In the genomic region with DNA sequence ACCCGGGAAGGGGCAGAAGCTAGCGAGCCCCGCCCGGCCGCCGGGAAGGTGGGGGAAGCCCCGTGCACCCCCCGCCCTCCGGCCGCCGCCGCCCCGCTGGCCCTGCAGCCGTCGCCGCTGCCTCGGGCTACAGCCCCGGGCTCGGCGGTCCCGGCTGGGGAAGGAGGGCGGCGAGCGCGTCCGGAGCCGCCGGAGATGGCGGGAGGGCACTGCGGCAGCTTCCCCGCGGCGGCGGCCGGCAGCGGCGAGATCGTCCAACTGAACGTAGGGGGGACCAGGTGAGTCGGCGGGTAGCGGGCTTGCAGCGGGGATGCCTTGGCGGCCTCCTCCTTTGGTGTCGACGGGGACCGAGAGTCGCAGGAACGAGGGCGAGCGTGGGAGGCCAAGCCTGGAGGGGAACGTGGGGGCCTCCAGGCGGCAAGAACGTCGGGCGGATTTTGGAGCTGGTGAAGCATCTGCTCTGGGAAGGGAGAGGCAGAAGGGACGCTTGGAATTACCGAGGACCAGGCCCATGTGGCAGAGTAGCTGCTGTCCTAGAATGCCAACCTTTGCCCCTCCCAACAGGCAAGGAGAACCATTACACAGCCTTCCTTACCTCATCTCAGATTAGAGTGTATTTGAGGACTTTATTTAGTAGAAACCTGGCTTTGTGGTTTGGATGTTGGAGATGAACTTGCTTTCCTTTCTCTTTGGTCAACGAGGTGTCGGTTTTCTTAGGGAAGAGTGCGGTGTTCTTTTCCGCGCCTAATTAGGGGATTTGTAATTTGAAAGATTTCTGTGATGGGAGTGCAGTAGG, we compare ENCODE assay signal across 7 cellular contexts. TPM values are rescaled to one million over a fixed set of nuclear protein-coding genes. Genes with fewer than 3 reads are reported as not detected.
A peak's percentile ranks its signal among the peaks of the same experiment; 100 is the strongest.
DNase-seq lines count a peak whose midpoint lies in the region; TF ChIP-seq lines count a peak whose summit lies in the region.

No MANE protein-coding gene starts in this region.

- H3K36me3 Mint-ChIP-seq in brain, result no peaks in the 10 kb centered on the region

- H3K9ac ChIP-seq in Loucy (ENCODE audit: low read depth, low read length, poor library complexity, severe bottlenecking) (peak overlapping the region; percentile 80), SK-N-SH (peak overlapping the region; percentile 86)

- H3K4me1 Mint-ChIP-seq in brain, result peaks cover 56% of the 10 kb centered on the region

- peak overlapping the region; percentile 95 to 100 (median 98) for H3K4me3 Mint-ChIP-seq in brain

- TF ChIP-seq CTCF in GM12864 (IDR thresholded peaks at IDR 0.05; ENCODE audit: low read depth, low read length, missing control alignments), result no peak
- TF ChIP-seq CTCF in HEK293 (tag by site-specific recombination; IDR thresholded peaks at IDR 0.05), result no peak; the same call in 1 of the 2 replicates
- TF ChIP-seq CTCF in Loucy (conservative IDR thresholded peaks at IDR 0.05; ENCODE audit: low read length), result no peak
- TF ChIP-seq CTCF in SK-N-SH (IDR thresholded peaks at IDR 0.05), result no peak
- no peak for TF ChIP-seq CTCF in brain (conservative IDR thresholded peaks at IDR 0.05)

- H3K27me3 Mint-ChIP-seq in brain, result peaks cover 12% of the 10 kb centered on the region

- TF ChIP-seq RAD21 in SK-N-SH (IDR thresholded peaks at IDR 0.05; ENCODE audit: low read length), result no peak

- H3K4me3 ChIP-seq in GM12864 (ENCODE audit: low read depth, low read length), result peak overlapping the region; percentile 95
- peak overlapping the region; percentile 81 for H3K4me3 ChIP-seq in HEK293 (ENCODE audit: low read depth, low read length)
- peak overlapping the region; percentile 84 for H3K4me3 ChIP-seq in Loucy (ENCODE audit: low read length, poor library complexity, severe bottlenecking)
- H3K4me3 ChIP-seq in SK-N-SH (ENCODE audit: low read depth in 2 of 2, low read length in 1 of 2), result peak overlapping the region; percentile 86 to 97
- H3K4me3 ChIP-seq in iPS-18c (ENCODE audit: insufficient read depth, low read depth, low read length), result peak overlapping the region; percentile 94
- peak overlapping the region; percentile 74 for H3K4me3 ChIP-seq in skeletal muscle cell (ENCODE audit: low read depth, low read length)

- WGBS in SK-N-SH (ENCODE audit: low lambda C conversion rate), result under 1% methylated on average over 37 of the region's 63 CpGs

- POLR2A ChIA-PET in HEK293 (lab: Yijun Ruan, JAX) (interaction anchor here (0.6 to 1.9 kb wide), 5 partner anchors 10 to 101 kb away, joined by 3 to 7 read pairs (median 4); no protein-coding TSS in a partner anchor), SK-N-SH (lab: Yijun Ruan, JAX) (no interaction called here)

- CTCF ChIA-PET in HEK293 (lab: Yijun Ruan, JAX) (interaction anchor here (0.9 kb wide), 1 partner anchor 26 kb away, joined by 3 read pairs; no protein-coding TSS in a partner anchor), SK-N-SH (lab: Yijun Ruan, JAX) (interaction anchor here (1.0 kb wide), 2 partner anchors 9 to 10 kb away, joined by 3 read pairs; no protein-coding TSS in a partner anchor)

- H3K27me3 ChIP-seq in Loucy (ENCODE audit: insufficient read depth, low read length, poor library complexity, severe bottlenecking) (no peaks in the 10 kb centered on the region), SK-N-SH (ENCODE audit: insufficient read depth) (no peaks in the 10 kb centered on the region)

- DNase-seq in GM12864 (ENCODE audit: low read depth) (peak; percentile 24), SK-N-SH (peak; percentile 77), skeletal muscle cell (ENCODE audit: low read depth) (no peak)

- H2AFZ ChIP-seq in Loucy (ENCODE audit: low read length), result peak overlapping the region; percentile 99
- peak overlapping the region; percentile 97 for H2AFZ ChIP-seq in SK-N-SH (ENCODE audit: low read depth)

- H3K4me2 ChIP-seq in Loucy (ENCODE audit: low read depth, low read length, poor library complexity, severe bottlenecking), result peak overlapping the region; percentile 83
- peak overlapping the region; percentile 81 for H3K4me2 ChIP-seq in SK-N-SH

- peak overlapping the region; percentile 94 to 100 (median 98) for H3K27ac Mint-ChIP-seq in brain

- H4K20me1 ChIP-seq in Loucy (ENCODE audit: insufficient read depth, low read length, poor library complexity, severe bottlenecking) (peaks cover 22% of the 10 kb centered on the region), SK-N-SH (ENCODE audit: insufficient read depth) (peaks cover 22% of the 10 kb centered on the region)

- no peaks in the 10 kb centered on the region for H3K9me3 ChIP-seq in HEK293 (ENCODE audit: control insufficient read depth, insufficient read depth, low read depth, low read length)
- no peaks in the 10 kb centered on the region for H3K9me3 ChIP-seq in Loucy (ENCODE audit: insufficient read depth, low read depth, low read length)
- no peaks in the 10 kb centered on the region for H3K9me3 ChIP-seq in SK-N-SH
- no peaks in the 10 kb centered on the region for H3K9me3 ChIP-seq in iPS-18c (ENCODE audit: control insufficient read depth, insufficient read depth, low read length)

- H3K9me2 ChIP-seq in Loucy (replicated peaks; ENCODE audit: low read depth, low read length), result no peaks in the 10 kb centered on the region
- H3K9me2 ChIP-seq in SK-N-SH, result no peaks in the 10 kb centered on the region

- H3F3A ChIP-seq in Loucy (ENCODE audit: low read depth) (no peaks in the 10 kb centered on the region), SK-N-SH (replicated peaks; ENCODE audit: insufficient read depth) (peaks cover 21% of the 10 kb centered on the region)

- H3K27ac ChIP-seq in HEK293 (ENCODE audit: extremely low read depth, low read depth, low read length), result peak overlapping the region; percentile 97
- H3K27ac ChIP-seq in SK-N-SH (ENCODE audit: low read depth in 2 of 2, low read length in 1 of 2), result peak overlapping the region; percentile 85 to 95

- no peak for TF ChIP-seq EP300 in SK-N-SH (IDR thresholded peaks at IDR 0.05; ENCODE audit: borderline replicate concordance in 1 of 2, low read depth in 1 of 2, low read length in 1 of 2)

- H3K9me3 Mint-ChIP-seq in brain, result peaks cover 0 to 5% (median 0%) of the 10 kb centered on the region in 5 experiments

- H3K36me3 ChIP-seq in HEK293 (ENCODE audit: control insufficient read depth in 2 of 2, insufficient read depth in 1 of 2, low read length in 2 of 2) (no peaks in the 10 kb centered on the region), Loucy (ENCODE audit: insufficient read depth, low read length) (no peaks in the 10 kb centered on the region), SK-N-SH (replicated peaks in 1 of 2; ENCODE audit: control insufficient read depth in 1 of 2, insufficient read depth in 2 of 2, low read length in 1 of 2) (no peaks in the 10 kb centered on the region)

- H3K79me2 ChIP-seq in Loucy (ENCODE audit: insufficient read depth, low read length), result peaks cover 51% of the 10 kb centered on the region
- peaks cover 57% of the 10 kb centered on the region for H3K79me2 ChIP-seq in SK-N-SH (ENCODE audit: insufficient read depth)

- H3K4me1 ChIP-seq in HEK293 (ENCODE audit: control insufficient read depth, insufficient read depth, low read length) (peaks cover 9% of the 10 kb centered on the region; the same call in 1 of the 2 replicates), Loucy (ENCODE audit: insufficient read depth, low read length, poor library complexity, severe bottlenecking) (peaks cover 35% of the 10 kb centered on the region), SK-N-SH (ENCODE audit: control insufficient read depth in 1 of 2, insufficient read depth in 2 of 2, low read depth in 1 of 2, low read length in 1 of 2) (peaks cover 0 to 26% of the 10 kb centered on the region in 2 experiments; a peak in 3 of 4 replicates)

TF ChIP-seq in HEK293, 187 proteins besides CTCF, POLR2A, EP300 and RAD21 (continues in another document):
- TF ChIP-seq FEZF1 (tag by site-specific recombination; IDR thresholded peaks at IDR 0.05) (peak; percentile 65), GLI4 (tag by site-specific recombination; IDR thresholded peaks at IDR 0.05) (peak; percentile 86; the same call in 1 of the 2 replicates)

TF ChIP-seq in SK-N-SH, 30 proteins besides CTCF, POLR2A, EP300 and RAD21:
- TF ChIP-seq YY1 (IDR thresholded peaks at IDR 0.05; ENCODE audit: low read depth) (peak; percentile 26; the same call in 1 of the 2 replicates), MXI1 (IDR thresholded peaks at IDR 0.05; ENCODE audit: low read depth, low read length) (0 out of 2 replicates have a peak, but pooled peaks have one; percentile 36), JUND (IDR thresholded peaks at IDR 0.05) (no peak)
- TF ChIP-seq, protein P1, sequence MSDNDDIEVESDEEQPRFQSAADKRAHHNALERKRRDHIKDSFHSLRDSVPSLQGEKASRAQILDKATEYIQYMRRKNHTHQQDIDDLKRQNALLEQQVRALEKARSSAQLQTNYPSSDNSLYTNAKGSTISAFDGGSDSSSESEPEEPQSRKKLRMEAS (IDR thresholded peaks at IDR 0.05; ENCODE audit: low read depth), result peak; percentile 50; the same call in 1 of the 2 replicates

RNA-seq across cellular contexts. Expression of gene KCTD3, which starts 0.6 kb away (rescaled TPM):
- polyA plus RNA-seq in SK-N-SH (2012; rRNA removed), result 34.8 and 36.6 TPM in 2 replicates
- 30.7 and 31.5 TPM in 2 replicates for polyA plus RNA-seq in SK-N-SH (2012; cell fraction: cytosol; rRNA removed)
- polyA plus RNA-seq in SK-N-SH (2012; cell fraction: nucleus; rRNA removed), result 46.4 and 85.2 TPM in 2 replicates
- polyA plus RNA-seq in brain (ENCODE audit: insufficient read depth, low read depth, low replicate concordance), result 31.8 TPM
